31 cellular contexts compared by ENCODE assay signal in genomic region chr6:160063771-160064413, GRCh38. TPM values are rescaled to one million over a fixed set of nuclear protein-coding genes. Genes with fewer than 3 reads are reported as not detected.
"Had no signal": no experiment of that assay in that cellular context is flagged by ENCODE, and none has a peak within 500 bp of the region (broad histone marks: within the 10 kb centered on the region; RNA-seq: fewer than 3 reads in every experiment).

No MANE protein-coding gene starts in this region.

- FAIRE-seq: RCC 7860 had no signal

- H3K4me3 ChIP-seq: ascending aorta, cardiac muscle cell, MG63, SJSA1 had no signal

- H3K9me3 Mint-ChIP-seq: activated B cell treated with CpG ODN at 0.5 μM for 24 hours; activated CD4-positive, alpha-beta T cell treated with anti-CD3 and anti-CD28 coated beads, Interleukin-2, amount 10 ng/mL, durations not matched to agents 24 days and 14 days; activated naive CD4-positive, alpha-beta T cell treated with anti-CD3 and anti-CD28 coated beads, Interleukin-2, amount 50 U/mL, for 72 hours; activated naive CD8-positive, alpha-beta T cell treated with anti-CD3 and anti-CD28 coated beads, Interleukin-2, amount 50 U/mL, for 24 hours; activated T-cell treated with anti-CD3 and anti-CD28 coated beads, Interleukin-2, amount 50 U/mL, for 24 hours; brain; T-helper 1 cell treated with Interleukin-12 subunit alpha and Interleukin-12 subunit beta and Interleukin-4 antibody, amounts not matched to agents 30 μg/mL and 1 μg/mL, for 36 hours had no signal

- H3K4me1 ChIP-seq: ascending aorta, SJSA1 had no signal

- ATAC-seq: activated CD8-positive, alpha-beta memory T cell treated with anti-CD3 and anti-CD28 coated beads, Interleukin-2, amount 10 ng/mL, durations not matched to agents 7 days and 5 days; activated naive CD4-positive, alpha-beta T cell treated with anti-CD3 and anti-CD28 coated beads, Interleukin-2, amount 50 U/mL, for 72 hours; activated naive CD8-positive, alpha-beta T cell treated with anti-CD3 and anti-CD28 coated beads, Interleukin-2, amount 50 U/mL, for 24 hours; SK-N-SH treated with all-trans-retinoic acid at 6 μM for 48 hours had no signal

- H3K9me3 ChIP-seq: ascending aorta, MG63, SJSA1 had no signal

- H3K27ac ChIP-seq: ascending aorta, cardiac muscle cell, KMS-11, SJSA1 had no signal

- H3K9ac ChIP-seq: KMS-11 had no signal

- DNase-seq: activated B cell treated with CpG ODN at 0.5 μM for 24 hours; activated CD4-positive, alpha-beta T cell treated with anti-CD3 and anti-CD28 coated beads for 1 hour; activated CD4-positive, alpha-beta T cell treated with anti-CD3 and anti-CD28 coated beads, Interleukin-2, amount 10 ng/mL, durations not matched to agents 24 days and 14 days; activated CD4-positive, alpha-beta T cell treated with anti-CD3 and anti-CD28 coated beads, Interleukin-2, amount 50 U/mL, for 48 hours; activated CD8-positive, alpha-beta memory T cell treated with anti-CD3 and anti-CD28 coated beads, Interleukin-2, amount 10 ng/mL, durations not matched to agents 7 days and 5 days; activated effector memory CD4-positive, alpha-beta T cell treated with anti-CD3 and anti-CD28 coated beads, Interleukin-2, amount 50 U/mL, for 16 hours; activated naive CD4-positive, alpha-beta T cell treated with Interleukin-2 at 50 U/mL for 16 hours; activated naive CD8-positive, alpha-beta T cell treated with anti-CD3 and anti-CD28 coated beads, Interleukin-2, amount 50 U/mL, for 24 hours; activated T-cell treated with anti-CD3 and anti-CD28 coated beads, Interleukin-2, amount 50 U/mL, for 24 hours; amniotic stem cell; MG63; MV-4-11; NCI-H1092 treated with DMSO at 0.1 percent for 48 hours; NCI-H1436 treated with DMSO at 0.1 percent for 48 hours; NCI-H187; NCI-H2081; NCI-H510A treated with DMSO at 0.1 percent for 48 hours; NCI-H69; NK-92 treated with Interleukin-12 subunit alpha and Interleukin-12 subunit beta, amount 100 ng/mL, for 24 hours; OCI-M1; SHP77; SW 1271 had no signal

- H3K4me2 ChIP-seq: KMS-11 had no signal

- H3K4me3 Mint-ChIP-seq: activated B cell treated with CpG ODN at 0.5 μM for 24 hours; activated CD4-positive, alpha-beta T cell treated with anti-CD3 and anti-CD28 coated beads, Interleukin-2, amount 10 ng/mL, durations not matched to agents 24 days and 14 days; activated CD8-positive, alpha-beta memory T cell treated with anti-CD3 and anti-CD28 coated beads, Interleukin-2, amount 10 ng/mL, durations not matched to agents 7 days and 5 days; activated naive CD8-positive, alpha-beta T cell treated with anti-CD3 and anti-CD28 coated beads, Interleukin-2, amount 50 U/mL, for 24 hours; activated T-cell treated with anti-CD3 and anti-CD28 coated beads, Interleukin-2, amount 50 U/mL, for 24 hours; brain; T-helper 1 cell treated with Interleukin-12 subunit alpha and Interleukin-12 subunit beta and Interleukin-4 antibody, amounts not matched to agents 30 μg/mL and 1 μg/mL, for 36 hours had no signal

- H3K4me1 Mint-ChIP-seq: brain had no signal

- H3K27me3 Mint-ChIP-seq: activated B cell treated with CpG ODN at 0.5 μM for 24 hours; activated CD4-positive, alpha-beta T cell treated with anti-CD3 and anti-CD28 coated beads, Interleukin-2, amount 10 ng/mL, durations not matched to agents 24 days and 14 days; activated CD8-positive, alpha-beta memory T cell treated with anti-CD3 and anti-CD28 coated beads, Interleukin-2, amount 10 ng/mL, durations not matched to agents 7 days and 5 days; activated naive CD8-positive, alpha-beta T cell treated with anti-CD3 and anti-CD28 coated beads, Interleukin-2, amount 50 U/mL, for 24 hours; activated T-cell treated with anti-CD3 and anti-CD28 coated beads, Interleukin-2, amount 50 U/mL, for 24 hours had no signal

- H3K27ac Mint-ChIP-seq: activated B cell treated with CpG ODN at 0.5 μM for 24 hours; activated CD4-positive, alpha-beta T cell treated with anti-CD3 and anti-CD28 coated beads, Interleukin-2, amount 10 ng/mL, durations not matched to agents 24 days and 14 days; activated CD8-positive, alpha-beta memory T cell treated with anti-CD3 and anti-CD28 coated beads, Interleukin-2, amount 10 ng/mL, durations not matched to agents 7 days and 5 days; activated naive CD8-positive, alpha-beta T cell treated with anti-CD3 and anti-CD28 coated beads, Interleukin-2, amount 50 U/mL, for 24 hours; activated T-cell treated with anti-CD3 and anti-CD28 coated beads, Interleukin-2, amount 50 U/mL, for 24 hours; brain; T-helper 1 cell treated with Interleukin-12 subunit alpha and Interleukin-12 subunit beta and Interleukin-4 antibody, amounts not matched to agents 30 μg/mL and 1 μg/mL, for 36 hours had no signal

- H3K27me3 ChIP-seq: ascending aorta, cardiac muscle cell, MG63, SJSA1 had no signal

RNA-seq across cellular contexts. Expression of gene SLC22A1, which starts 57.7 kb away (rescaled TPM):
- total RNA-seq: ascending aorta, SJSA1 had no signal
- polyA plus RNA-seq: cardiac muscle cell had no signal
